7 cellular contexts compared by ENCODE assay signal in the genomic region with DNA sequence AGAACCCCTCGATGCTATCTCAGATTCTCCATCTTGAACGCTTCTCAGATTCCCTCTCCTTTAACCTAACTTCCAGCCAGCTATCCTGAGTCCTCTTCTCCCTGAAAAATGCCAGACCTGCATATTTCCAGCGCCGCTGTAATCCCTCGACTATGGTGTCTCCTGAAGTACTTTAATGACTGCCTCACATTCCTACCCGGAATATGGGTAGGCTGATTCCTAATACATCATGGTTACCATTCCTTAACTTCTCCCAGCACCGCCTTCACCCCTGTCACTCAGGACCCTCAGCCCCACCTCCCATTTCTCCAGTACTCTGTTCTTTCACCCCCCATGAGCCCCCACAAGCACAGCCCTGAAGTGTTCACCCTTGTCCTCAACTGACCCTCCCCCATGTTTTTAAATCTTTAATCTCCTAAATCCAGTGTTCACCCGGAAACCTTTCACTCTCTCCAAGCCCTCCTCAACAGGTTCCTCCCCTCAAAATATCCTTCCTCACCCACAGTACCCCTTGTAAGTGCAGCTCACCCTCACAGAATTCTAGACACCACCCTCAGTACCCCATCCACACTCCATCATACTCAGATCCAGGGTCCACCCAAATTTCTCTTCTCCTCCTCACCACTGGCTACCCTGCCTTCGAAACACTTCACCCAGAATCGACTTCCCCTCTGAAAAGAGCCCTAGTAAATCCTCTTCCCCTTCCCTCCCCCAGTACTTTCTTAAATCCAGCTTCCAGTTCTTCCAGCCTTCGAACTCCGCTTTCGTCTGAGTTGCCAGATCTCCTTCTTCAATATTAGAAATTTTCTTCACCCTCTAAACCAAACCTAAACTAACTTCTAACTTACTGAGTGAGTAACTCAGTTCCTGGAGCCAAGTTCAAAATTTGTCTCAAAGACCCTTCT. TPM values are rescaled to one million over a fixed set of nuclear protein-coding genes. Genes with fewer than 3 reads are reported as not detected.
A peak's percentile ranks its signal among the peaks of the same experiment; 100 is the strongest.
DNase-seq lines count a peak whose midpoint lies in the region; ATAC-seq, FAIRE-seq and TF ChIP-seq lines count a peak whose summit lies in the region.

No MANE protein-coding gene starts in this region.

- peak overlapping the region; percentile 85 for H3K27ac ChIP-seq in RWPE1

- H3K27ac Mint-ChIP-seq in nephron progenitor cell, result peak overlapping the region; percentile 90

- no peak for TF ChIP-seq POLR2A in H54 (IDR thresholded peaks at IDR 0.05; ENCODE audit: low read depth, low read length)

- H3K9me3 Mint-ChIP-seq in nephron progenitor cell, result no peaks in the 10 kb centered on the region

- ATAC-seq in GM18519 (IDR thresholded peaks at IDR 0.05; ENCODE audit: low FRiP score, unreplicated experiment), result no peak

- CTCF ChIA-PET in RWPE1 (lab: Yijun Ruan, JAX), result interaction anchor here (0.6 to 0.7 kb wide), 2 partner anchors 49 to 686 kb away, joined by 3 to 4 read pairs; no protein-coding TSS in a partner anchor

- peak; percentile 53 for FAIRE-seq in H54 (lab: Jason Lieb, UNC)

- H3K4me3 ChIP-seq in epithelial cell of esophagus (ENCODE audit: low read length), result peak overlapping the region; percentile 66

- peaks cover 18% of the 10 kb centered on the region for H3K36me3 Mint-ChIP-seq in nephron progenitor cell (ENCODE audit: low read depth)

- H3K27me3 Mint-ChIP-seq in nephron progenitor cell (ENCODE audit: low read depth, poor library complexity), result peaks cover 7% of the 10 kb centered on the region

- peak overlapping the region; percentile 96 for H3K4me3 Mint-ChIP-seq in nephron progenitor cell

- DNase-seq in H54 (ENCODE audit: insufficient read length, low spot score) (peak; percentile 23), RWPE1 (ENCODE audit: low spot score) (no peak), epithelial cell of esophagus (ENCODE audit: low read depth) (no peak), nephron progenitor cell (no peak), amniotic stem cell (lab: John Stamatoyannopoulos, UW) (no peak), mucosa of gallbladder (ENCODE audit: low spot score) (no peak)

- POLR2A ChIA-PET in RWPE1 (lab: Yijun Ruan, JAX; ENCODE audit: low non-redundant PET), result no interaction called here

- TF ChIP-seq CTCF in RWPE1 (conservative IDR thresholded peaks at IDR 0.05; ENCODE audit: low read depth) (no peak), epithelial cell of esophagus (IDR thresholded peaks at IDR 0.05; ENCODE audit: insufficient read depth, low read depth, low read length, missing control alignments) (no peak), nephron progenitor cell (IDR thresholded peaks at IDR 0.05) (no peak)

- peaks cover 27% of the 10 kb centered on the region for H3K4me1 Mint-ChIP-seq in nephron progenitor cell

RNA-seq across cellular contexts. Expression of a gene that starts 0.9 kb away (rescaled TPM):
- 35.0 TPM for total RNA-seq in mucosa of gallbladder

RNA-seq across cellular contexts. Expression of a gene that starts 22.9 kb away (rescaled TPM):
- total RNA-seq in mucosa of gallbladder, result 56.7 TPM

RNA-seq across cellular contexts. Expression of a gene that starts 40.8 kb away (rescaled TPM):
- total RNA-seq in mucosa of gallbladder, result 27.9 TPM

RNA-seq across cellular contexts. Expression of a gene that starts 55.1 kb away (rescaled TPM):
- 21.1 TPM for total RNA-seq in mucosa of gallbladder
